20 cellular contexts compared by ENCODE assay signal in genomic region chr10:131068760-131069159, GRCh38.
"Had no signal": no experiment of that assay in that cellular context is flagged by ENCODE, and none has a peak within 500 bp of the region (broad histone marks: within the 10 kb centered on the region; RNA-seq: fewer than 3 reads in every experiment).

No MANE protein-coding gene starts in this region.

- H3K36me3 ChIP-seq: heart right ventricle, left lung, thoracic aorta, vagina had no signal

- ATAC-seq: activated T-cell treated with anti-CD3 and anti-CD28 coated beads, Interleukin-2, amount 50 U/mL, for 72 hours; heart right ventricle; left lung; naive thymus-derived CD4-positive, alpha-beta T cell had no signal

- H3K27ac ChIP-seq: heart right ventricle, left lung, thoracic aorta, vagina had no signal

- H3K27ac Mint-ChIP-seq: activated naive CD4-positive, alpha-beta T cell treated with anti-CD3 and anti-CD28 coated beads, Interleukin-2, amount 10 ng/mL, durations not matched to agents 7 days and 5 days; activated T-cell treated with anti-CD3 and anti-CD28 coated beads, Interleukin-2, amount 50 U/mL, for 72 hours; dendritic cell treated with granulocyte-macrophage colony-stimulating factor and Interleukin-4, amounts not matched to agents 40 ng/mL and 50 ng/mL, for 4 days; naive thymus-derived CD4-positive, alpha-beta T cell; progenitor cell of endocrine pancreas; type B pancreatic cell had no signal

- H3K27me3 Mint-ChIP-seq: dendritic cell treated with granulocyte-macrophage colony-stimulating factor and Interleukin-4, amounts not matched to agents 40 ng/mL and 50 ng/mL, for 4 days had no signal

- H3K36me3 Mint-ChIP-seq: activated naive CD4-positive, alpha-beta T cell treated with anti-CD3 and anti-CD28 coated beads, Interleukin-2, amount 10 ng/mL, durations not matched to agents 7 days and 5 days; naive thymus-derived CD4-positive, alpha-beta T cell; type B pancreatic cell had no signal

- H3K4me1 Mint-ChIP-seq: activated naive CD4-positive, alpha-beta T cell treated with anti-CD3 and anti-CD28 coated beads, Interleukin-2, amount 10 ng/mL, durations not matched to agents 7 days and 5 days; naive thymus-derived CD4-positive, alpha-beta T cell had no signal

- DNase-seq: activated CD4-positive, alpha-beta T cell treated with anti-CD3 and anti-CD28 coated beads for 1 hour; activated CD4-positive, alpha-beta T cell treated with anti-CD3 and anti-CD28 coated beads, Interleukin-2, amount 50 U/mL, for 1 hour; activated effector memory CD4-positive, alpha-beta T cell treated with anti-CD3 and anti-CD28 coated beads, Interleukin-2, amount 50 U/mL, for 16 hours; activated naive CD4-positive, alpha-beta T cell treated with anti-CD3 and anti-CD28 coated beads, Interleukin-2, amount 10 ng/mL, durations not matched to agents 7 days and 5 days; activated T-cell treated with anti-CD3 and anti-CD28 coated beads, Interleukin-2, amount 50 U/mL, for 72 hours; amygdala; effector CD4-positive, alpha-beta T cell; heart right ventricle; kidney; naive thymus-derived CD4-positive, alpha-beta T cell; retina; stimulated activated CD4-positive, alpha-beta T cell treated with anti-CD3 and anti-CD28 coated beads, Interleukin-4, amount 100 ng/mL, for 24 hours; stimulated activated naive CD4-positive, alpha-beta T cell treated with Interleukin-2 at 50 U/mL for 16 hours had no signal

- H3K4me3 Mint-ChIP-seq: activated naive CD4-positive, alpha-beta T cell treated with anti-CD3 and anti-CD28 coated beads, Interleukin-2, amount 10 ng/mL, durations not matched to agents 7 days and 5 days; activated T-cell treated with anti-CD3 and anti-CD28 coated beads, Interleukin-2, amount 50 U/mL, for 72 hours; dendritic cell treated with granulocyte-macrophage colony-stimulating factor and Interleukin-4, amounts not matched to agents 40 ng/mL and 50 ng/mL, for 4 days; naive thymus-derived CD4-positive, alpha-beta T cell; type B pancreatic cell had no signal

- H3K4me1 ChIP-seq: heart right ventricle, left lung, vagina had no signal

- H3K9me3 Mint-ChIP-seq: activated naive CD4-positive, alpha-beta T cell treated with anti-CD3 and anti-CD28 coated beads, Interleukin-2, amount 10 ng/mL, durations not matched to agents 7 days and 5 days; activated T-cell treated with anti-CD3 and anti-CD28 coated beads, Interleukin-2, amount 50 U/mL, for 72 hours; dendritic cell treated with granulocyte-macrophage colony-stimulating factor and Interleukin-4, amounts not matched to agents 40 ng/mL and 50 ng/mL, for 4 days; naive thymus-derived CD4-positive, alpha-beta T cell; type B pancreatic cell had no signal

- H3K4me3 ChIP-seq: heart right ventricle, left lung, lung, thoracic aorta, vagina had no signal

- H3K27me3 ChIP-seq: vagina had no signal
